ENCODE assay signal across 17 cellular contexts in genomic region chr1:246373828-246374569, GRCh38.
"Had no signal": no experiment of that assay in that cellular context is flagged by ENCODE, and none has a peak within 500 bp of the region (broad histone marks: within the 10 kb centered on the region; RNA-seq: fewer than 3 reads in every experiment).

No MANE protein-coding gene starts in this region.

- H3K4me1 Mint-ChIP-seq: activated T-helper 17 cell treated with anti-CD3 and anti-CD28 coated beads, Interleukin-2, amount 50 U/mL, for 72 hours had no signal

- H3K27me3 Mint-ChIP-seq: activated T-helper 17 cell treated with anti-CD3 and anti-CD28 coated beads, Interleukin-2, amount 50 U/mL, for 72 hours; brain had no signal

- DNase-seq: activated CD4-positive, alpha-beta T cell treated with anti-CD3 and anti-CD28 coated beads for 1 hour; activated CD4-positive, alpha-beta T cell treated with anti-CD3 and anti-CD28 coated beads, Interleukin-2, amount 50 U/mL, for 1 hour; activated CD8-positive, alpha-beta T cell treated with anti-CD3 and anti-CD28 coated beads, Interleukin-2, amount 10 ng/mL, durations not matched to agents 7 days and 5 days; aorta; dermis blood vessel endothelial cell; effector CD8-positive, alpha-beta T cell; lower lobe of right lung; midbrain; natural killer cell; right cardiac atrium; stimulated activated CD4-positive, alpha-beta T cell treated with anti-CD3 and anti-CD28 coated beads, Interleukin-4, amount 100 ng/mL, for 4 hours; stimulated activated naive CD8-positive, alpha-beta T cell treated with anti-CD3 and anti-CD28 coated beads, Interleukin-15, Interleukin-2, amounts not matched to agents 100 U/mL and 50 U/mL, for 24 hours; tibial artery had no signal

- H3K4me3 ChIP-seq: lower lobe of right lung, tibial artery had no signal

- ATAC-seq: activated CD8-positive, alpha-beta T cell treated with anti-CD3 and anti-CD28 coated beads, Interleukin-2, amount 10 ng/mL, durations not matched to agents 7 days and 5 days; activated naive CD4-positive, alpha-beta T cell treated with anti-CD3 and anti-CD28 coated beads, Interleukin-2, amount 50 U/mL, for 72 hours; activated T-helper 17 cell treated with anti-CD3 and anti-CD28 coated beads, Interleukin-2, amount 50 U/mL, for 72 hours; left lobe of liver; lower lobe of right lung; natural killer cell; right cardiac atrium; stimulated activated naive CD8-positive, alpha-beta T cell treated with anti-CD3 and anti-CD28 coated beads, Interleukin-15, Interleukin-2, amounts not matched to agents 100 U/mL and 50 U/mL, for 24 hours had no signal

- H3K9me3 Mint-ChIP-seq: activated naive CD4-positive, alpha-beta T cell treated with anti-CD3 and anti-CD28 coated beads, Interleukin-2, amount 50 U/mL, for 72 hours; activated T-helper 17 cell treated with anti-CD3 and anti-CD28 coated beads, Interleukin-2, amount 50 U/mL, for 72 hours; brain; natural killer cell had no signal

- H3K27ac Mint-ChIP-seq: activated CD8-positive, alpha-beta T cell treated with anti-CD3 and anti-CD28 coated beads, Interleukin-2, amount 10 ng/mL, durations not matched to agents 7 days and 5 days; activated naive CD4-positive, alpha-beta T cell treated with anti-CD3 and anti-CD28 coated beads, Interleukin-2, amount 50 U/mL, for 72 hours; activated T-helper 17 cell treated with anti-CD3 and anti-CD28 coated beads, Interleukin-2, amount 50 U/mL, for 72 hours; brain; natural killer cell had no signal

- H3K4me3 Mint-ChIP-seq: activated CD8-positive, alpha-beta T cell treated with anti-CD3 and anti-CD28 coated beads, Interleukin-2, amount 10 ng/mL, durations not matched to agents 7 days and 5 days; activated T-helper 17 cell treated with anti-CD3 and anti-CD28 coated beads, Interleukin-2, amount 50 U/mL, for 72 hours; brain; natural killer cell had no signal

- H3K36me3 Mint-ChIP-seq: activated naive CD4-positive, alpha-beta T cell treated with anti-CD3 and anti-CD28 coated beads, Interleukin-2, amount 50 U/mL, for 72 hours; brain; natural killer cell had no signal
